Comparison of ENCODE assay signal across 14 cellular contexts in the genomic region with DNA sequence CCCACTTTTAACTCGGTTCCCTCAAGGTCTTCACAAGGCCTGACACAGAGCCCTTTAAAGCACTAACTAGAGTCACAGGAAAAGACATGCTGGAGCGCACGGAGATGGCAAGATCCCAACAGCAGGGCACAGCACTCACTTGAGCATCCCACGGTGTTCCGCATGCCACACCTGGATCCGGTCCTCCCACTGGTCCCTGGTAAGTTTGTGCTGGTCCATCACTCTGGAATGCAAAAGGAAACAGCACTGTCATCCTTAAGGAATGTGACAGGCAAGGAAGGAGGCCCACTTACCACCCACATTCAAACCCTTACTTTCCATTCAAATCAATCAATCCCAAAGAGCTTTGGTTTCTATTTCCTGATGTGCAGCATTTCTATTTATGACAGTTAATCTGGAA. TPM values are rescaled to one million over a fixed set of nuclear protein-coding genes. Genes with fewer than 3 reads are reported as not detected.
A peak's percentile ranks its signal among the peaks of the same experiment; 100 is the strongest.
DNase-seq lines count a peak whose midpoint lies in the region; ATAC-seq and TF ChIP-seq lines count a peak whose summit lies in the region.
"Had no signal": no experiment of that assay in that cellular context is flagged by ENCODE, and none has a peak within 500 bp of the region (broad histone marks: within the 10 kb centered on the region; RNA-seq: fewer than 3 reads in every experiment).

No MANE protein-coding gene starts in this region.

- H3K36me3 ChIP-seq in CD4-positive, alpha-beta memory T cell (ENCODE audit: insufficient read depth, low read length) = peaks cover 80% of the 10 kb centered on the region
- H3K36me3 ChIP-seq: ovary had no signal

- CTCF ChIA-PET in CD4-positive, alpha-beta memory T cell (lab: Charles Lee; ENCODE audit: partially characterized antibody) = interaction anchor here (1.2 to 2.0 kb wide), 2 partner anchors 8 to 174 kb away, joined by 3 to 6 read pairs; no protein-coding TSS in a partner anchor

- peaks cover 0 to 2% (median 0%) of the 10 kb centered on the region in 8 donors for H3K9me3 Mint-ChIP-seq in CD4-positive, alpha-beta memory T cell
- no peaks in the 10 kb centered on the region for H3K9me3 Mint-ChIP-seq in memory B cell

- POLR2A ChIA-PET in CD4-positive, alpha-beta memory T cell (lab: Charles Lee; ENCODE audit: partially characterized antibody) = interaction anchor here (0.8 to 1.8 kb wide), 4 partner anchors 23 to 85 kb away, joined by 3 to 12 read pairs (median 4); a partner anchor contains a TSS

- peaks cover 16 to 57% (median 30%) of the 10 kb centered on the region in 4 donors for H3K4me1 Mint-ChIP-seq in CD4-positive, alpha-beta memory T cell
- peaks cover 20% of the 10 kb centered on the region for H3K4me1 Mint-ChIP-seq in memory B cell

- in situ Hi-C loops in astrocyte of the spinal cord (cut with HindIII; ENCODE audit: low sequenced_read_pairs) = no loop called here

- no peak for TF ChIP-seq CTCF in astrocyte of the spinal cord (IDR thresholded peaks at IDR 0.05; ENCODE audit: low read depth, low read length)
- TF ChIP-seq CTCF in dorsolateral prefrontal cortex (IDR thresholded peaks at IDR 0.05 in 54 of 56, conservative IDR thresholded peaks at IDR 0.05 in 2 of 56; ENCODE audit: low read depth in 1 of 56, partially characterized antibody in 56 of 56) = no peak

- H3K4me3 ChIP-seq in CD4-positive, alpha-beta memory T cell (ENCODE audit: low read length in 2 of 2) = no peak overlapping the region
- H3K4me3 ChIP-seq in astrocyte of the spinal cord (ENCODE audit: low read depth, low read length) (no peak overlapping the region), dorsolateral prefrontal cortex (no peak overlapping the region)
- H3K4me3 ChIP-seq: ovary, thoracic aorta had no signal

- peaks cover 27% of the 10 kb centered on the region for H3K4me1 ChIP-seq in CD4-positive, alpha-beta memory T cell (ENCODE audit: insufficient read depth, low read length)

- H3K27me3 ChIP-seq in CD4-positive, alpha-beta memory T cell (ENCODE audit: insufficient read depth, low read length) = no peaks in the 10 kb centered on the region
- peaks cover 0 to 5% (median 0%) of the 10 kb centered on the region in 45 donors for H3K27me3 ChIP-seq in dorsolateral prefrontal cortex
- H3K27me3 ChIP-seq: ovary had no signal

- no peaks in the 10 kb centered on the region for H3K9me3 ChIP-seq in CD4-positive, alpha-beta memory T cell (ENCODE audit: control insufficient read depth in 1 of 2, low read length in 2 of 2)
- H3K9me3 ChIP-seq: ovary, thoracic aorta had no signal

- H3K4me3 Mint-ChIP-seq in CD4-positive, alpha-beta memory T cell = no peak overlapping the region
- no peak overlapping the region for H3K4me3 Mint-ChIP-seq in memory B cell

- ATAC-seq in memory B cell (ENCODE audit: low read depth) (no peak), GM21360 (IDR thresholded peaks at IDR 0.05; ENCODE audit: unreplicated experiment) (no peak), GM19452 (IDR thresholded peaks at IDR 0.05; ENCODE audit: unreplicated experiment) (no peak)

- H3K27me3 Mint-ChIP-seq in CD4-positive, alpha-beta memory T cell = no peaks in the 10 kb centered on the region
- no peaks in the 10 kb centered on the region for H3K27me3 Mint-ChIP-seq in memory B cell

- H3K36me3 Mint-ChIP-seq in CD4-positive, alpha-beta memory T cell = peaks cover 70 to 90% of the 10 kb centered on the region in 2 donors
- peaks cover 48% of the 10 kb centered on the region for H3K36me3 Mint-ChIP-seq in memory B cell

- intact Hi-C loops in CD4-positive, alpha-beta memory T cell (cut with micrococcal nuclease) = no loop called here
- intact Hi-C loops in dorsolateral prefrontal cortex (cut with DNase I) = no loop called here

- DNase-seq in CD4-positive, alpha-beta memory T cell = no peak
- DNase-seq in HS-5 (ENCODE audit: low read depth) (peak; percentile 58), astrocyte of the spinal cord (ENCODE audit: low read depth, low spot score) (peak; percentile 36), memory B cell (ENCODE audit: low spot score in 2 of 2) (no peak), dorsolateral prefrontal cortex (no peak), NCI-H446 treated with DMSO at 0.1 percent for 48 hours (lab: John Stamatoyannopoulos, UW) (no peak)
- DNase-seq: effector memory CD4-positive, alpha-beta T cell; MM.1S; NCI-H748 treated with DMSO at 0.1 percent for 48 hours; ovary; T1000 had no signal

- H3K27ac Mint-ChIP-seq in CD4-positive, alpha-beta memory T cell = peak overlapping the region in 6 of 7 donors; percentile 25 to 82 (median 50)
- peak overlapping the region; percentile 24 for H3K27ac Mint-ChIP-seq in memory B cell

- no peak overlapping the region for H3K27ac ChIP-seq in CD4-positive, alpha-beta memory T cell (ENCODE audit: low read depth, low read length)
- no peak overlapping the region for H3K27ac ChIP-seq in dorsolateral prefrontal cortex
- H3K27ac ChIP-seq: ovary, thoracic aorta had no signal

RNA-seq across cellular contexts. Expression of a gene that starts 34.7 kb away (rescaled TPM):
- total RNA-seq in CD4-positive, alpha-beta memory T cell = 100 to 1,000 TPM; 264 to 277 TPM
- 100 to 1,000 TPM; 260 to 268 TPM for polyA plus RNA-seq in CD4-positive, alpha-beta memory T cell
- 100 to 1,000 TPM in 20 of 120 experiments, 10 to 100 TPM in 100; 41.2 to 336 (median 78.7) TPM for total RNA-seq in dorsolateral prefrontal cortex

Comparison
In these comparisons a context has a peak if more than half of its experiments do, and no peak if none do; other contexts are left out.
1. DNase-seq: peak in HS-5 (single experiment) and astrocyte of the spinal cord (single experiment); none in CD4-positive, alpha-beta memory T cell (0 of 5), memory B cell (0 of 2), dorsolateral prefrontal cortex (0 of 10) and NCI-H446 treated with DMSO at 0.1 percent for 48 hours (single experiment).